Comparison of ENCODE assay signal across 1 cellular context in genomic region chr5:173786296-173787187, GRCh38.
TF ChIP-seq lines count a peak whose summit lies in the region.

No MANE protein-coding gene starts in this region.

TF ChIP-seq in K562, 482 proteins besides CTCF, POLR2A, EP300 and RAD21 (continued from another document):
- no peak for TF ChIP-seq ZNF699 (CRISPR knock-in tag; IDR thresholded peaks at IDR 0.05; ENCODE audit: insufficient replicate concordance)
- 0 out of 2 replicates have a peak, but pooled peaks have one; percentile 69 for TF ChIP-seq ZNF583 (CRISPR knock-in tag; IDR thresholded peaks at IDR 0.05)
- TF ChIP-seq NR2C2 (CRISPR knock-in tag; IDR thresholded peaks at IDR 0.05), result no peak
- peak; percentile 26; the same call in 1 of the 2 replicates for TF ChIP-seq NR2C2 (tag; IDR thresholded peaks at IDR 0.05)
- peak; percentile 62; the same call in 1 of the 2 replicates for TF ChIP-seq PTTG1 (tag; IDR thresholded peaks at IDR 0.05; ENCODE audit: low read depth)
- peak; percentile 71; the same call in 1 of the 2 replicates for TF ChIP-seq OTX1 (CRISPR knock-in tag; IDR thresholded peaks at IDR 0.05)
- TF ChIP-seq NFE2 (IDR thresholded peaks at IDR 0.05; ENCODE audit: low read depth), result peak; percentile 66
- TF ChIP-seq KDM1A (IDR thresholded peaks at IDR 0.05), result 0 out of 4 replicates have a peak, but pooled peaks of 1 of the 2 experiments have one; percentile 24
- TF ChIP-seq ZNF644 (tag; IDR thresholded peaks at IDR 0.05; ENCODE audit: low read depth), result 0 out of 2 replicates have a peak, but pooled peaks have one; percentile 40
- TF ChIP-seq, protein P1, sequence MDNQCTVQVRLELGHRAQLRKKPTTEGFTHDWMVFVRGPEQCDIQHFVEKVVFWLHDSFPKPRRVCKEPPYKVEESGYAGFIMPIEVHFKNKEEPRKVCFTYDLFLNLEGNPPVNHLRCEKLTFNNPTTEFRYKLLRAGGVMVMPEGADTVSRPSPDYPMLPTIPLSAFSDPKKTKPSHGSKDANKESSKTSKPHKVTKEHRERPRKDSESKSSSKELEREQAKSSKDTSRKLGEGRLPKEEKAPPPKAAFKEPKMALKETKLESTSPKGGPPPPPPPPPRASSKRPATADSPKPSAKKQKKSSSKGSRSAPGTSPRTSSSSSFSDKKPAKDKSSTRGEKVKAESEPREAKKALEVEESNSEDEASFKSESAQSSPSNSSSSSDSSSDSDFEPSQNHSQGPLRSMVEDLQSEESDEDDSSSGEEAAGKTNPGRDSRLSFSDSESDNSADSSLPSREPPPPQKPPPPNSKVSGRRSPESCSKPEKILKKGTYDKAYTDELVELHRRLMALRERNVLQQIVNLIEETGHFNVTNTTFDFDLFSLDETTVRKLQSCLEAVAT (IDR thresholded peaks at IDR 0.05), result 0 out of 4 replicates have a peak, but pooled peaks of 1 of the 2 experiments have one; percentile 17
- TF ChIP-seq PBX2 (CRISPR knock-in tag; IDR thresholded peaks at IDR 0.05; ENCODE audit: low read depth), result no peak
- peak; percentile 38; the same call in 1 of the 2 replicates for TF ChIP-seq PBX2 (tag; conservative IDR thresholded peaks at IDR 0.05; ENCODE audit: low read depth)
- no peak for TF ChIP-seq GATAD2A (IDR thresholded peaks at IDR 0.05)
- TF ChIP-seq, protein P2, sequence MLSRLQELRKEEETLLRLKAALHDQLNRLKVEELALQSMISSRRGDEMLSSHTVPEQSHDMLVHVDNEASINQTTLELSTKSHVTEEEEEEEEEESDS (CRISPR knock-in tag; IDR thresholded peaks at IDR 0.05), result no peak
- TF ChIP-seq, protein P3, sequence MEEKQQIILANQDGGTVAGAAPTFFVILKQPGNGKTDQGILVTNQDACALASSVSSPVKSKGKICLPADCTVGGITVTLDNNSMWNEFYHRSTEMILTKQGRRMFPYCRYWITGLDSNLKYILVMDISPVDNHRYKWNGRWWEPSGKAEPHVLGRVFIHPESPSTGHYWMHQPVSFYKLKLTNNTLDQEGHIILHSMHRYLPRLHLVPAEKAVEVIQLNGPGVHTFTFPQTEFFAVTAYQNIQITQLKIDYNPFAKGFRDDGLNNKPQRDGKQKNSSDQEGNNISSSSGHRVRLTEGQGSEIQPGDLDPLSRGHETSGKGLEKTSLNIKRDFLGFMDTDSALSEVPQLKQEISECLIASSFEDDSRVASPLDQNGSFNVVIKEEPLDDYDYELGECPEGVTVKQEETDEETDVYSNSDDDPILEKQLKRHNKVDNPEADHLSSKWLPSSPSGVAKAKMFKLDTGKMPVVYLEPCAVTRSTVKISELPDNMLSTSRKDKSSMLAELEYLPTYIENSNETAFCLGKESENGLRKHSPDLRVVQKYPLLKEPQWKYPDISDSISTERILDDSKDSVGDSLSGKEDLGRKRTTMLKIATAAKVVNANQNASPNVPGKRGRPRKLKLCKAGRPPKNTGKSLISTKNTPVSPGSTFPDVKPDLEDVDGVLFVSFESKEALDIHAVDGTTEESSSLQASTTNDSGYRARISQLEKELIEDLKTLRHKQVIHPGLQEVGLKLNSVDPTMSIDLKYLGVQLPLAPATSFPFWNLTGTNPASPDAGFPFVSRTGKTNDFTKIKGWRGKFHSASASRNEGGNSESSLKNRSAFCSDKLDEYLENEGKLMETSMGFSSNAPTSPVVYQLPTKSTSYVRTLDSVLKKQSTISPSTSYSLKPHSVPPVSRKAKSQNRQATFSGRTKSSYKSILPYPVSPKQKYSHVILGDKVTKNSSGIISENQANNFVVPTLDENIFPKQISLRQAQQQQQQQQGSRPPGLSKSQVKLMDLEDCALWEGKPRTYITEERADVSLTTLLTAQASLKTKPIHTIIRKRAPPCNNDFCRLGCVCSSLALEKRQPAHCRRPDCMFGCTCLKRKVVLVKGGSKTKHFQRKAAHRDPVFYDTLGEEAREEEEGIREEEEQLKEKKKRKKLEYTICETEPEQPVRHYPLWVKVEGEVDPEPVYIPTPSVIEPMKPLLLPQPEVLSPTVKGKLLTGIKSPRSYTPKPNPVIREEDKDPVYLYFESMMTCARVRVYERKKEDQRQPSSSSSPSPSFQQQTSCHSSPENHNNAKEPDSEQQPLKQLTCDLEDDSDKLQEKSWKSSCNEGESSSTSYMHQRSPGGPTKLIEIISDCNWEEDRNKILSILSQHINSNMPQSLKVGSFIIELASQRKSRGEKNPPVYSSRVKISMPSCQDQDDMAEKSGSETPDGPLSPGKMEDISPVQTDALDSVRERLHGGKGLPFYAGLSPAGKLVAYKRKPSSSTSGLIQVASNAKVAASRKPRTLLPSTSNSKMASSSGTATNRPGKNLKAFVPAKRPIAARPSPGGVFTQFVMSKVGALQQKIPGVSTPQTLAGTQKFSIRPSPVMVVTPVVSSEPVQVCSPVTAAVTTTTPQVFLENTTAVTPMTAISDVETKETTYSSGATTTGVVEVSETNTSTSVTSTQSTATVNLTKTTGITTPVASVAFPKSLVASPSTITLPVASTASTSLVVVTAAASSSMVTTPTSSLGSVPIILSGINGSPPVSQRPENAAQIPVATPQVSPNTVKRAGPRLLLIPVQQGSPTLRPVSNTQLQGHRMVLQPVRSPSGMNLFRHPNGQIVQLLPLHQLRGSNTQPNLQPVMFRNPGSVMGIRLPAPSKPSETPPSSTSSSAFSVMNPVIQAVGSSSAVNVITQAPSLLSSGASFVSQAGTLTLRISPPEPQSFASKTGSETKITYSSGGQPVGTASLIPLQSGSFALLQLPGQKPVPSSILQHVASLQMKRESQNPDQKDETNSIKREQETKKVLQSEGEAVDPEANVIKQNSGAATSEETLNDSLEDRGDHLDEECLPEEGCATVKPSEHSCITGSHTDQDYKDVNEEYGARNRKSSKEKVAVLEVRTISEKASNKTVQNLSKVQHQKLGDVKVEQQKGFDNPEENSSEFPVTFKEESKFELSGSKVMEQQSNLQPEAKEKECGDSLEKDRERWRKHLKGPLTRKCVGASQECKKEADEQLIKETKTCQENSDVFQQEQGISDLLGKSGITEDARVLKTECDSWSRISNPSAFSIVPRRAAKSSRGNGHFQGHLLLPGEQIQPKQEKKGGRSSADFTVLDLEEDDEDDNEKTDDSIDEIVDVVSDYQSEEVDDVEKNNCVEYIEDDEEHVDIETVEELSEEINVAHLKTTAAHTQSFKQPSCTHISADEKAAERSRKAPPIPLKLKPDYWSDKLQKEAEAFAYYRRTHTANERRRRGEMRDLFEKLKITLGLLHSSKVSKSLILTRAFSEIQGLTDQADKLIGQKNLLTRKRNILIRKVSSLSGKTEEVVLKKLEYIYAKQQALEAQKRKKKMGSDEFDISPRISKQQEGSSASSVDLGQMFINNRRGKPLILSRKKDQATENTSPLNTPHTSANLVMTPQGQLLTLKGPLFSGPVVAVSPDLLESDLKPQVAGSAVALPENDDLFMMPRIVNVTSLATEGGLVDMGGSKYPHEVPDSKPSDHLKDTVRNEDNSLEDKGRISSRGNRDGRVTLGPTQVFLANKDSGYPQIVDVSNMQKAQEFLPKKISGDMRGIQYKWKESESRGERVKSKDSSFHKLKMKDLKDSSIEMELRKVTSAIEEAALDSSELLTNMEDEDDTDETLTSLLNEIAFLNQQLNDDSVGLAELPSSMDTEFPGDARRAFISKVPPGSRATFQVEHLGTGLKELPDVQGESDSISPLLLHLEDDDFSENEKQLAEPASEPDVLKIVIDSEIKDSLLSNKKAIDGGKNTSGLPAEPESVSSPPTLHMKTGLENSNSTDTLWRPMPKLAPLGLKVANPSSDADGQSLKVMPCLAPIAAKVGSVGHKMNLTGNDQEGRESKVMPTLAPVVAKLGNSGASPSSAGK (IDR thresholded peaks at IDR 0.05), result peak; percentile 72
- peak; percentile 52; the same call in 1 of the 2 replicates for TF ChIP-seq ZNF175 (CRISPR knock-in tag; IDR thresholded peaks at IDR 0.05; ENCODE audit: low read depth)
- peak; percentile 61; the same call in 1 of the 2 replicates for TF ChIP-seq JUND (IDR thresholded peaks at IDR 0.05; ENCODE audit: borderline replicate concordance, low read depth, low read length)
- TF ChIP-seq JUND (tag; IDR thresholded peaks at IDR 0.05; ENCODE audit: borderline replicate concordance, low read depth, low read length), result peak; percentile 58; the same call in 1 of the 3 replicates
- TF ChIP-seq ZNF121 (CRISPR knock-in tag; conservative IDR thresholded peaks at IDR 0.05), result no peak
- no peak for TF ChIP-seq ZNF217 (CRISPR knock-in tag; IDR thresholded peaks at IDR 0.05)
- TF ChIP-seq ZNF766 (CRISPR knock-in tag; conservative IDR thresholded peaks at IDR 0.05), result peak; percentile 44; the same call in 1 of the 2 replicates
- no peak for TF ChIP-seq ARID4B (CRISPR knock-in tag; IDR thresholded peaks at IDR 0.05)
- peak; percentile 78 for TF ChIP-seq ZNF592 (IDR thresholded peaks at IDR 0.05)
- peak; percentile 55; the same call in 1 of the 2 replicates for TF ChIP-seq ELF1 (tag; IDR thresholded peaks at IDR 0.05)
- TF ChIP-seq SMAD1 (IDR thresholded peaks at IDR 0.05; ENCODE audit: low read depth, low read length, partially characterized antibody), result no peak
